18 cellular contexts compared by ENCODE assay signal in genomic region chr5:138656916-138657315, GRCh38.
DNase-seq lines count a peak whose midpoint lies in the region; ATAC-seq and TF ChIP-seq lines count a peak whose summit lies in the region.
"Had no signal": no experiment of that assay in that cellular context is flagged by ENCODE, and none has a peak within 500 bp of the region (broad histone marks: within the 10 kb centered on the region; RNA-seq: fewer than 3 reads in every experiment).

No MANE protein-coding gene starts in this region.

- H3K27ac ChIP-seq in right atrium auricular region (peak overlapping the region; percentile 19 to 51), heart left ventricle (peak overlapping the region in 5 of 12 donors; percentile 32 to 57 (median 37)), dorsolateral prefrontal cortex (peak overlapping the region; percentile 60 to 99 (median 93))
- H3K27ac ChIP-seq: C4-2B had no signal

- no peak for TF ChIP-seq POLR2A in heart left ventricle (IDR thresholded peaks at IDR 0.05)

- intact Hi-C loops in heart left ventricle (cut with DNase I): no loop called here
- intact Hi-C loops in dorsolateral prefrontal cortex (cut with DNase I): loop anchor here in 1 of 2 donors (5.0 kb wide), 1 partner anchor 80 kb away; the partner anchor contains the start of gene HSPA9
- intact Hi-C loops in posterior vena cava (cut with DNase I): no loop called here

- ATAC-seq in heart left ventricle: no peak
- ATAC-seq: GM23338, K562 had no signal

- H3K36me3 ChIP-seq in right atrium auricular region (no peaks in the 10 kb centered on the region), heart left ventricle (no peaks in the 10 kb centered on the region)

- H3K4me3 ChIP-seq in right atrium auricular region (no peak overlapping the region), heart left ventricle (no peak overlapping the region), dorsolateral prefrontal cortex (no peak overlapping the region)
- H3K4me3 ChIP-seq: GM23338, K562 had no signal

- TF ChIP-seq CTCF in right atrium auricular region (IDR thresholded peaks at IDR 0.05) (no peak), heart left ventricle (IDR thresholded peaks at IDR 0.05) (no peak), dorsolateral prefrontal cortex (IDR thresholded peaks at IDR 0.05 in 54 of 56, conservative IDR thresholded peaks at IDR 0.05 in 2 of 56; ENCODE audit: low read depth in 1 of 56, partially characterized antibody in 56 of 56) (no peak)

- H3K4me1 ChIP-seq in right atrium auricular region (no peaks in the 10 kb centered on the region), heart left ventricle (peaks cover 0 to 18% (median 4%) of the 10 kb centered on the region in 12 donors)

- WGBS in heart left ventricle, 4 donors: 68 to 94% (median 71%) methylated on average over 4 of the region's 4 CpGs

- no peaks in the 10 kb centered on the region for H3K27me3 ChIP-seq in right atrium auricular region
- H3K27me3 ChIP-seq in heart left ventricle: peaks cover 0 to 15% (median 0%) of the 10 kb centered on the region in 9 donors
- no peaks in the 10 kb centered on the region for H3K27me3 ChIP-seq in dorsolateral prefrontal cortex

- H3K9me3 ChIP-seq in right atrium auricular region (no peaks in the 10 kb centered on the region), heart left ventricle (no peaks in the 10 kb centered on the region)

- no peak for DNase-seq in right atrium auricular region (ENCODE audit: low spot score)
- no peak for DNase-seq in heart left ventricle
- DNase-seq in dorsolateral prefrontal cortex: peak in 2 of 10 donors; percentile 26 to 37
- peak; percentile 29 for DNase-seq in posterior vena cava (ENCODE audit: low spot score)
- no peak for DNase-seq in NCI-H2227 treated with DMSO at 0.1 percent for 48 hours (lab: John Stamatoyannopoulos, UW)
- DNase-seq in NCI-H128 (lab: John Stamatoyannopoulos, UW; ENCODE audit: unreplicated experiment): no peak
- no peak for DNase-seq in NCI-H2081 (lab: John Stamatoyannopoulos, UW)
- DNase-seq: ACHN, DMS79, HCEC 1CT, NCI-H1105, NCI-H1694, NCI-H510A, NCI-H774, SIG-M5 had no signal
